In genomic region chr12:57011438-57012424, GRCh38 we compare ENCODE assay signal across 1 cellular context.
TF ChIP-seq lines count a peak whose summit lies in the region.

No MANE protein-coding gene starts in this region.

TF ChIP-seq in GM12878, 131 proteins besides CTCF, POLR2A, EP300 and RAD21 (continued from another document):
- 0 out of 2 replicates have a peak, but pooled peaks have one; percentile 16 for TF ChIP-seq EED (IDR thresholded peaks at IDR 0.05; ENCODE audit: low read depth)
- TF ChIP-seq RCOR1 (conservative IDR thresholded peaks at IDR 0.05; ENCODE audit: low read depth, low read length), result no peak
